Comparison of ENCODE assay signal across 8 cellular contexts in the genomic region with DNA sequence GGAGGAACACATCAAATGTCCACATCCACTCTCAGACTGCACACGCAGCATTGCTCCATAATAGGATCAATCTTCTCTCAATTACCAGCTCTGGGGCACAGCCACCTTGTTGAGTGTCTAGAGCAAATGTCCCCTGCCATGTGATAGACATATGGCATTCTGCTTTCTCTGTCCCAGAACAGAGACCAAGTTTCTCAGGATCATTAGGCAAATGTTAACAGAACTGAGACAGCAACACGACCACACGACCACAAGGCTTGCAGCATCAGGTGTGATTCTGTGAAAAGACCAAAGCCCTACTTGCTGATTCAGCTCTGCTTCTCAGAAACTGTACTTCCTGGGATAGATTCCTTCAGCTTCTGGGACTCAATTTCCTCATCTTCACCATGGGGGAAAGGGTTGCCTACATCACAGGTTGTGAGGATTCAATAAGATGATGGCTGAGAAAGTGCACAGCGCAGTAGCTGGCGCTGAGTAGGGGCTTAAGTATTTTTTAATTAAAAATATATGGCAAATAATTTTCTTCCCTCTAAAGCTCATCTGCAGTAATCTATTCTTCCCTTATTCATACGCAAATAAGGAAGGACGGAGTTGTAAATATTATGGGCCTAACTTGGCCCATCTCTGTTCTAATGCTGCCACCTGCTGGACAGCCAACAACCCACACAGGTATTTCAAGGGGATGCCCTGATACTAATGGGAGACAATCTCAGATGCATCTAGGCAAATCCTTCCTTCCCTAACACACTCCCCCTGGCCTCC. TPM values are rescaled to one million over a fixed set of nuclear protein-coding genes. Genes with fewer than 3 reads are reported as not detected.
DNase-seq lines count a peak whose midpoint lies in the region; ATAC-seq lines count a peak whose summit lies in the region.

No MANE protein-coding gene starts in this region.

- peak; percentile 67 for ATAC-seq in HG02588 (IDR thresholded peaks at IDR 0.05; ENCODE audit: unreplicated experiment)
- ATAC-seq in left colon, result peak; percentile 94
- no peak for ATAC-seq in HG03095 (IDR thresholded peaks at IDR 0.05; ENCODE audit: unreplicated experiment)

- intact Hi-C loops in left colon (cut with DNase I, micrococcal nuclease), result loop anchor here (5.0 to 10.0 kb wide), 3 partner anchors 753 to 993 kb away; no protein-coding TSS in a partner anchor

- DNase-seq in EL, result peak; percentile 71
- peak; percentile 52 for DNase-seq in NCI-H2196 treated with DMSO at 0.1 percent for 48 hours (lab: John Stamatoyannopoulos, UW; ENCODE audit: unreplicated experiment)
- DNase-seq in activated CD4-positive, CD25-positive, alpha-beta regulatory T cell treated with anti-CD3 and anti-CD28 coated beads, Interleukin-2, amount 50 U/mL, for 16 hours (ENCODE audit: low read depth, low spot score), result peak; percentile 51
- DNase-seq in central memory CD4-positive, alpha-beta T cell, result peak; percentile 53
- DNase-seq in left colon, result peak; percentile 55 to 79
- DNase-seq in stimulated activated CD4-positive, alpha-beta T cell treated with anti-CD3 and anti-CD28 coated beads, Interleukin-4, amount 100 ng/mL, for 24 hours, result peak; percentile 77

RNA-seq across cellular contexts. Expression of gene USP47, which starts 54.3 kb away (rescaled TPM):
- 10 to 100 TPM; 35.3 to 38.9 TPM for total RNA-seq in left colon
